In the genomic region with DNA sequence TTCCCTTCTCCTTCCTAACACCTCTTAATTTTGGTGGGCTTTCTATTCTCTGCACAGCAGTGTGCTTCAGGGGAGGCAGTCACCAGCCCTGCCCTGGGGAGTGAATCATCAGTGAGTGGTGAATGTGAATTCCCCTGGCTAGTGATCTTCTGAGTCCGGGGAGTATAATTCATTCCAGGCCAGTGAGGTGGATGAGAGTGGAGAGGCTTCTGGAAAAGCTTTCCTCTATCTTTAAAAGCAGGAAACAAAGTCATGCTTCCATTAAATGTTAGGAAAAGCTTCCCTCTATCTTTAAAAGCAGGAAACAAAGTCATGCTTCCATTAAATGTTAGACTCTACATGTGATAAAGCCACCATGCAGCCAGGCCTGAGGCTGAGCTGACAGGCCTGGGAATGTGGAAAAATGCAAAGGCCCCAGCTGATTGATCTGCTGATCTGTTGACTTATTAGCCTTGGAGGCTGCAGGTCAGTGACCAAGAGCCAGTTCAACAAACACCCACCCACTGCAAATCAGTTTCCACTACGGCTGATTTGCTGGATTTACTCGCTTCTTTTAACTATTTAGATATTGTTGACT, we compare ENCODE assay signal across 10 cellular contexts. TPM values are rescaled to one million over a fixed set of nuclear protein-coding genes. Genes with fewer than 3 reads are reported as not detected.
A peak's percentile ranks its signal among the peaks of the same experiment; 100 is the strongest.
DNase-seq lines count a peak whose midpoint lies in the region; ATAC-seq and TF ChIP-seq lines count a peak whose summit lies in the region.
"Had no signal": no experiment of that assay in that cellular context is flagged by ENCODE, and none has a peak within 500 bp of the region (broad histone marks: within the 10 kb centered on the region; RNA-seq: fewer than 3 reads in every experiment).

No MANE protein-coding gene starts in this region.

- peak overlapping the region; percentile 41 for H3K4me3 Mint-ChIP-seq in progenitor cell of endocrine pancreas (ENCODE audit: low read depth)
- no peak overlapping the region for H3K4me3 Mint-ChIP-seq in stimulated activated naive B cell treated with anti-CD40 and anti-IgM and Interleukin-4, amounts not matched to agents 10 μg/mL and 1 μg/mL and 100 μg/mL, for 72 hours

- BruUV-seq in PC-9 (replicated peaks; lab: Mats Ljungman, UMichigan), result no TSS peak

- H3K9me2 ChIP-seq in PC-9 (ENCODE audit: insufficient read depth), result no peaks in the 10 kb centered on the region

- no peaks in the 10 kb centered on the region for H3K9me3 ChIP-seq in PC-9 (ENCODE audit: insufficient read depth, low read depth)

- CTCF ChIA-PET in PC-9 (lab: Charles Lee), result interaction anchor here (0.7 kb wide), 1 partner anchor 848 kb away, joined by 3 read pairs; no protein-coding TSS in a partner anchor

- peaks cover 65% of the 10 kb centered on the region for H3F3A ChIP-seq in PC-9 (ENCODE audit: insufficient read depth, low read depth)

- H3K4me1 ChIP-seq in PC-9 (replicated peaks; ENCODE audit: insufficient read depth), result peaks cover 69% of the 10 kb centered on the region

- H2AFZ ChIP-seq in PC-9, result no peak overlapping the region

- H3K36me3 ChIP-seq in PC-9 (ENCODE audit: low read depth), result no peaks in the 10 kb centered on the region

- H4K20me1 ChIP-seq in PC-9 (ENCODE audit: insufficient read depth), result no peaks in the 10 kb centered on the region

- DNase-seq in G401 (ENCODE audit: low spot score) (peak; percentile 40), PC-9 (peak in 1 of 2 experiments; percentile 75), epithelial cell of prostate (ENCODE audit: low read depth, low spot score) (peak; percentile 72), progenitor cell of endocrine pancreas (ENCODE audit: low spot score, unreplicated experiment) (no peak), retina (no peak), NOMO-1 treated with dmso at 0.1 percent for 144 hours (lab: John Stamatoyannopoulos, UW; ENCODE audit: unreplicated experiment) (no peak), left colon (no peak)
- no peak for DNase-seq in stimulated activated naive B cell treated with anti-CD40 and anti-IgM and Interleukin-4, amounts not matched to agents 10 μg/mL and 1 μg/mL and 100 μg/mL, for 72 hours
- DNase-seq: dorsolateral prefrontal cortex, OCI-M1 had no signal

- ATAC-seq in stimulated activated naive B cell treated with anti-CD40 and anti-IgM and Interleukin-4, amounts not matched to agents 10 μg/mL and 1 μg/mL and 100 μg/mL, for 72 hours (replicated peaks), result no peak
- no peak for ATAC-seq in left colon

- H3K27me3 ChIP-seq in PC-9 (ENCODE audit: insufficient read depth, low read depth), result no peaks in the 10 kb centered on the region
- H3K27me3 ChIP-seq: dorsolateral prefrontal cortex had no signal

- H3K27me3 Mint-ChIP-seq in progenitor cell of endocrine pancreas, result no peaks in the 10 kb centered on the region
- peaks cover 0 to 9% of the 10 kb centered on the region in 2 donors for H3K27me3 Mint-ChIP-seq in stimulated activated naive B cell treated with anti-CD40 and anti-IgM and Interleukin-4, amounts not matched to agents 10 μg/mL and 1 μg/mL and 100 μg/mL, for 72 hours

- H3K27ac Mint-ChIP-seq in progenitor cell of endocrine pancreas, result peak overlapping the region; percentile 97
- no peak overlapping the region for H3K27ac Mint-ChIP-seq in stimulated activated naive B cell treated with anti-CD40 and anti-IgM and Interleukin-4, amounts not matched to agents 10 μg/mL and 1 μg/mL and 100 μg/mL, for 72 hours

- in situ Hi-C loops in G401 (cut with HindIII; ENCODE audit: low sequenced_read_pairs), result no loop called here

- H3K4me3 ChIP-seq in PC-9, result no peak overlapping the region
- H3K4me3 ChIP-seq: dorsolateral prefrontal cortex had no signal

- H3K79me2 ChIP-seq in PC-9 (ENCODE audit: low read depth), result peaks cover 9% of the 10 kb centered on the region

- peaks cover 41% of the 10 kb centered on the region for H3K4me1 Mint-ChIP-seq in progenitor cell of endocrine pancreas (ENCODE audit: low read depth)
- H3K4me1 Mint-ChIP-seq in stimulated activated naive B cell treated with anti-CD40 and anti-IgM and Interleukin-4, amounts not matched to agents 10 μg/mL and 1 μg/mL and 100 μg/mL, for 72 hours, result peaks cover 11 to 12% of the 10 kb centered on the region in 2 donors

- intact Hi-C loops in PC-9 (cut with micrococcal nuclease; ENCODE audit: unreplicated experiment) (no loop called here), left colon (cut with DNase I, micrococcal nuclease) (no loop called here)

- POLR2A ChIA-PET in PC-9 (lab: Charles Lee; ENCODE audit: unreplicated experiment), result interaction anchor here (0.6 kb wide), 1 partner anchor 21 kb away, joined by 5 read pairs; no protein-coding TSS in a partner anchor

- no peaks in the 10 kb centered on the region for H3K36me3 Mint-ChIP-seq in progenitor cell of endocrine pancreas (ENCODE audit: insufficient read depth)
- H3K36me3 Mint-ChIP-seq in stimulated activated naive B cell treated with anti-CD40 and anti-IgM and Interleukin-4, amounts not matched to agents 10 μg/mL and 1 μg/mL and 100 μg/mL, for 72 hours, result no peaks in the 10 kb centered on the region

- H3K4me2 ChIP-seq in PC-9, result peak overlapping the region; percentile 90

- TF ChIP-seq CTCF in PC-9 (conservative IDR thresholded peaks at IDR 0.05) (no peak), progenitor cell of endocrine pancreas (IDR thresholded peaks at IDR 0.05; ENCODE audit: unreplicated experiment) (no peak)

- H3K9me3 Mint-ChIP-seq in progenitor cell of endocrine pancreas (ENCODE audit: low read depth), result no peaks in the 10 kb centered on the region
- H3K9me3 Mint-ChIP-seq in stimulated activated naive B cell treated with anti-CD40 and anti-IgM and Interleukin-4, amounts not matched to agents 10 μg/mL and 1 μg/mL and 100 μg/mL, for 72 hours, result no peaks in the 10 kb centered on the region

- H3K27ac ChIP-seq in PC-9 (peak overlapping the region; percentile 98), epithelial cell of prostate (peak overlapping the region; percentile 99)
- H3K27ac ChIP-seq: dorsolateral prefrontal cortex had no signal

RNA-seq across cellular contexts. Expression of gene ITGB1, which starts 25.4 kb away (rescaled TPM):
- 306 and 444 TPM in 2 replicates for total RNA-seq in G401 (2014; rRNA removed; shearing (Covaris generic))
- 307 and 421 TPM in 2 replicates for total RNA-seq in PC-9 (2021)
- total RNA-seq in progenitor cell of endocrine pancreas, result 382 and 384 TPM in 2 replicates
- 100 to 1,000 TPM; 303 to 331 TPM for total RNA-seq in left colon

Comparison
In these comparisons a context has a peak if more than half of its experiments do, and no peak if none do; other contexts are left out.
1. DNase-seq: peak in G401 (single experiment) and epithelial cell of prostate (single experiment); none in progenitor cell of endocrine pancreas (single experiment), retina (single experiment), NOMO-1 treated with dmso at 0.1 percent for 144 hours (single experiment), stimulated activated naive B cell treated with anti-CD40 and anti-IgM and Interleukin-4, amounts not matched to agents 10 μg/mL and 1 μg/mL and 100 μg/mL, for 72 hours (single experiment) and left colon (0 of 2).